9 cellular contexts compared by ENCODE assay signal in the genomic region with DNA sequence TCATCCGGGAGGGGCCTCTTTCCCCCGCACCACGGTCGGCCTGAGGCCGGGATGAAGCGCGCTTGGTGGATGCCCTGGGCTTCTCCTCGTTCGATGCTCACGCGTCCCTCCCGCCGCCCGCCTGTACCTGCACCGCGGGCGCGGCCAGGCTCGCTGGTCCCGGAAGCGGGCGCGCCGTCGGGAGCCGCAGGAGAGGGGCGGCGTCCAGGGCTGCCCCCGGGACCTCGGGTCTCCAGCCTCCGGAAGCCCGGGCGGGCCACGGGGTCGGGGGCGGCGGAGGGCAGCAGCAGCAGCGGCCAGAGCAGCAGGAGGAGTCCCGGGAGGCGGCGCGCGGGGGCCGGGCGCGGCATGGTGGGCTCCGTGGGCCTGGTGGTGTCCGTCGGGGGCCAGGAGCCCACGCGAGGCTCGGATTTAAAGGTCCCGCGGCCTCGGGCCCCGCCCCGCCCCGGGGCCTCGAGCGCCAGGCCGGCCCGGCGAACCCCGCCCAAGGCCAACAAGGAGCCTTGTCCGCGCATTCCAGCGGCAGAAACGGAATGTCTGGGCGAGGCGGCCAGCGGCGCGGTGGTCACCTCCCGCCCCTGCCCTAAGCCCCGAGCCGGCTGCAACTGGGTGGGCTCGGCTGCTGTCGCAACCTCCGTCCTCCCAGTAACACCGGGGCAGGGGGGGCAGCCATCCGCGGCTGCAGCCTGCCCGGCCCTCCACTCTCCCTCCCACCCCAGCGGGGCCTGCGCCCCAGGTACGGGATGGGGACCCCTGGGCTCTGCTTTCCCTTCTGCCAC. TPM values are rescaled to one million over a fixed set of nuclear protein-coding genes. Genes with fewer than 3 reads are reported as not detected.
DNase-seq lines count a peak whose midpoint lies in the region; ATAC-seq, FAIRE-seq and TF ChIP-seq lines count a peak whose summit lies in the region.
"Had no signal": no experiment of that assay in that cellular context is flagged by ENCODE, and none has a peak within 500 bp of the region (broad histone marks: within the 10 kb centered on the region; RNA-seq: fewer than 3 reads in every experiment).

A gene with protein sequence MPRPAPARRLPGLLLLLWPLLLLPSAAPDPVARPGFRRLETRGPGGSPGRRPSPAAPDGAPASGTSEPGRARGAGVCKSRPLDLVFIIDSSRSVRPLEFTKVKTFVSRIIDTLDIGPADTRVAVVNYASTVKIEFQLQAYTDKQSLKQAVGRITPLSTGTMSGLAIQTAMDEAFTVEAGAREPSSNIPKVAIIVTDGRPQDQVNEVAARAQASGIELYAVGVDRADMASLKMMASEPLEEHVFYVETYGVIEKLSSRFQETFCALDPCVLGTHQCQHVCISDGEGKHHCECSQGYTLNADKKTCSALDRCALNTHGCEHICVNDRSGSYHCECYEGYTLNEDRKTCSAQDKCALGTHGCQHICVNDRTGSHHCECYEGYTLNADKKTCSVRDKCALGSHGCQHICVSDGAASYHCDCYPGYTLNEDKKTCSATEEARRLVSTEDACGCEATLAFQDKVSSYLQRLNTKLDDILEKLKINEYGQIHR (minus strand): TSS at position 387 of the 779 bp plus-strand sequence. CDS start 37 bp downstream, at position 350.

- no peaks in the 10 kb centered on the region for H3K36me3 ChIP-seq in GM23248 (ENCODE audit: low read depth)
- no peaks in the 10 kb centered on the region for H3K36me3 ChIP-seq in pancreas

- H3K4me1 ChIP-seq in A549 (peaks cover 27% of the 10 kb centered on the region; the same call in 2 of the 3 replicates), GM23248 (ENCODE audit: insufficient read depth) (no peaks in the 10 kb centered on the region), pancreas (no peaks in the 10 kb centered on the region)

- H3K4me3 ChIP-seq in A549 (peak within 1 kb of the TSS; percentile 65), GM23248 (peak within 1 kb of the TSS; percentile 70), pancreas (peak within 1 kb of the TSS; percentile 37 to 59 (median 45))

- H2AFZ ChIP-seq in GM23248, result peak within 1 kb of the TSS; percentile 95

- peak within 1 kb of the TSS; percentile 71 for H3K9ac ChIP-seq in GM23248

- CTCF ChIA-PET in A549 (lab: Yijun Ruan, JAX), result interaction anchor here (0.6 to 8.6 kb wide), 9 partner anchors 22 to 314 kb away, joined by 4 to 146 read pairs (median 6); no protein-coding TSS in a partner anchor

- TF ChIP-seq RAD21 in A549 (conservative IDR thresholded peaks at IDR 0.05 in 1 of 2, IDR thresholded peaks at IDR 0.05 in 1 of 2), result no peak

- FAIRE-seq in A549 (lab: Jason Lieb, UNC) (no peak), pancreas (lab: Jason Lieb, UNC) (no peak)
- FAIRE-seq: endometrium had no signal

- no peaks in the 10 kb centered on the region for H3K9me2 ChIP-seq in GM23248 (ENCODE audit: insufficient read depth)

- DNase-seq in A549 (ENCODE audit: low read depth in 1 of 2, low spot score in 1 of 2) (peak; percentile 59 to 65), GM23248 (peak; percentile 65), Right ventricle myocardium superior (peak; percentile 59), pancreas (peak; percentile 22 to 73 (median 43)), NCI-H2196 (lab: John Stamatoyannopoulos, UW; ENCODE audit: unreplicated experiment) (no peak)
- DNase-seq in activated T-cell treated with anti-CD3 and anti-CD28 coated beads, Interleukin-2, amount 50 U/mL, for 4 hours, result no peak
- DNase-seq in activated CD4-positive, alpha-beta T cell treated with anti-CD3 and anti-CD28 coated beads, Interleukin-2, amount 50 U/mL, for 1 hour, result no peak

- no peaks in the 10 kb centered on the region for H3F3A ChIP-seq in GM23248 (ENCODE audit: insufficient read depth)

- H3K4me2 ChIP-seq in A549 (peak within 1 kb of the TSS; percentile 84), GM23248 (ENCODE audit: unreplicated experiment) (peak within 1 kb of the TSS; percentile 86)

- no peaks in the 10 kb centered on the region for H3K79me2 ChIP-seq in GM23248 (ENCODE audit: insufficient read depth)

- peaks cover 5% of the 10 kb centered on the region; the same call in 1 of the 2 replicates for H3K27me3 ChIP-seq in GM23248 (replicated peaks; ENCODE audit: insufficient read depth)
- H3K27me3 ChIP-seq in pancreas, result no peaks in the 10 kb centered on the region

- in situ Hi-C loops in GM23248 (cut with MboI), result loop anchor here (5.0 kb wide), 1 partner anchor 80 kb away; no protein-coding TSS in a partner anchor

- ATAC-seq in A549 (peak; percentile 82 to 83), Right ventricle myocardium superior (ENCODE audit: poor library complexity) (peak; percentile 90), pancreas (peak; percentile 71 to 94 (median 82)), GM21360 (IDR thresholded peaks at IDR 0.05; ENCODE audit: unreplicated experiment) (no peak)
- peak; percentile 71 to 73 for ATAC-seq in activated T-cell treated with anti-CD3 and anti-CD28 coated beads, Interleukin-2, amount 50 U/mL, for 4 hours

- H4K20me1 ChIP-seq in GM23248 (ENCODE audit: insufficient read depth), result no peaks in the 10 kb centered on the region

- H3K27me3 Mint-ChIP-seq in activated T-cell treated with anti-CD3 and anti-CD28 coated beads, Interleukin-2, amount 50 U/mL, for 4 hours (ENCODE audit: low read depth), result peaks cover 42% of the 10 kb centered on the region

- TF ChIP-seq CTCF in A549 (IDR thresholded peaks at IDR 0.05) (no peak), pancreas (IDR thresholded peaks at IDR 0.05) (no peak)

- 17% methylated on average over 25 of the region's 86 CpGs for WGBS in A549 (ENCODE audit: missing lambda C conversion rate)
- WGBS in GM23248 (ENCODE audit: low coverage in 1 of 2, low lambda C conversion rate in 2 of 2, missing lambda C conversion rate in 2 of 2), 2 experiments, result 1 to 4% methylated on average over 46 to 75 of the region's 86 CpGs
- WGBS in pancreas, 2 donors, result 2 to 3% methylated on average over 56 to 86 of the region's 86 CpGs

- H3K9me3 ChIP-seq in A549, result peaks cover 10% of the 10 kb centered on the region
- no peaks in the 10 kb centered on the region for H3K9me3 ChIP-seq in GM23248 (ENCODE audit: low read depth)
- no peaks in the 10 kb centered on the region for H3K9me3 ChIP-seq in pancreas

- no peaks in the 10 kb centered on the region for H3K9me3 Mint-ChIP-seq in activated T-cell treated with anti-CD3 and anti-CD28 coated beads, Interleukin-2, amount 50 U/mL, for 4 hours

- no peak for TF ChIP-seq EP300 in A549 (IDR thresholded peaks at IDR 0.05)

- peak within 1 kb of the TSS; percentile 61 for H3K4me3 Mint-ChIP-seq in activated T-cell treated with anti-CD3 and anti-CD28 coated beads, Interleukin-2, amount 50 U/mL, for 4 hours

- peak within 1 kb of the TSS; percentile 84 to 93 for H3K27ac ChIP-seq in A549
- H3K27ac ChIP-seq in GM23248, result no peak within 1 kb of the TSS
- no peak within 1 kb of the TSS for H3K27ac ChIP-seq in pancreas

- H3K4me1 Mint-ChIP-seq in activated T-cell treated with anti-CD3 and anti-CD28 coated beads, Interleukin-2, amount 50 U/mL, for 4 hours (ENCODE audit: low read depth), result peaks cover 9% of the 10 kb centered on the region

- H3K36me3 Mint-ChIP-seq in activated T-cell treated with anti-CD3 and anti-CD28 coated beads, Interleukin-2, amount 50 U/mL, for 4 hours (ENCODE audit: insufficient read depth), result no peaks in the 10 kb centered on the region

- peak; percentile 50; the same call in 1 of the 2 replicates for TF ChIP-seq POLR2A in A549 (IDR thresholded peaks at IDR 0.05; ENCODE audit: low read length)

- POLR2A ChIA-PET in A549 (lab: Yijun Ruan, JAX), result interaction anchor here (0.5 to 1.9 kb wide), 4 partner anchors 23 to 39 kb away, joined by 3 to 9 read pairs (median 5); a partner anchor contains a TSS

- intact Hi-C loops in Right ventricle myocardium superior (cut with DNase I) (loop anchor here (1.0 to 5.0 kb wide), 2 partner anchors 50 to 86 kb away; no protein-coding TSS in a partner anchor), pancreas (cut with DNase I) (no loop called here)

TF ChIP-seq in A549, 52 proteins besides CTCF, POLR2A, EP300 and RAD21 (continues in another document):
- TF ChIP-seq POLR2AphosphoS2 (conservative IDR thresholded peaks at IDR 0.05; ENCODE audit: low read length) (no peak), RCOR1 (IDR thresholded peaks at IDR 0.05; ENCODE audit: low read depth, low read length) (no peak), FOSB (CRISPR knock-in tag; IDR thresholded peaks at IDR 0.05) (no peak), BHLHE40 (IDR thresholded peaks at IDR 0.05; ENCODE audit: low read depth, low read length) (no peak), NR3C1 (IDR thresholded peaks at IDR 0.05) (no peak), EHMT2 (IDR thresholded peaks at IDR 0.05; ENCODE audit: low read depth) (no peak), HOXA7 (CRISPR knock-in tag; IDR thresholded peaks at IDR 0.05) (no peak), NPAS2 (CRISPR knock-in tag; IDR thresholded peaks at IDR 0.05; ENCODE audit: borderline replicate concordance) (no peak), GATA3 (IDR thresholded peaks at IDR 0.05; ENCODE audit: borderline replicate concordance) (0 out of 2 replicates have a peak, but pooled peaks have one; percentile 5)
- TF ChIP-seq, protein P1, sequence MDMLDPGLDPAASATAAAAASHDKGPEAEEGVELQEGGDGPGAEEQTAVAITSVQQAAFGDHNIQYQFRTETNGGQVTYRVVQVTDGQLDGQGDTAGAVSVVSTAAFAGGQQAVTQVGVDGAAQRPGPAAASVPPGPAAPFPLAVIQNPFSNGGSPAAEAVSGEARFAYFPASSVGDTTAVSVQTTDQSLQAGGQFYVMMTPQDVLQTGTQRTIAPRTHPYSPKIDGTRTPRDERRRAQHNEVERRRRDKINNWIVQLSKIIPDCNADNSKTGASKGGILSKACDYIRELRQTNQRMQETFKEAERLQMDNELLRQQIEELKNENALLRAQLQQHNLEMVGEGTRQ (IDR thresholded peaks at IDR 0.05), result no peak
- TF ChIP-seq, protein P2, sequence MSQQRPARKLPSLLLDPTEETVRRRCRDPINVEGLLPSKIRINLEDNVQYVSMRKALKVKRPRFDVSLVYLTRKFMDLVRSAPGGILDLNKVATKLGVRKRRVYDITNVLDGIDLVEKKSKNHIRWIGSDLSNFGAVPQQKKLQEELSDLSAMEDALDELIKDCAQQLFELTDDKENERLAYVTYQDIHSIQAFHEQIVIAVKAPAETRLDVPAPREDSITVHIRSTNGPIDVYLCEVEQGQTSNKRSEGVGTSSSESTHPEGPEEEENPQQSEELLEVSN (IDR thresholded peaks at IDR 0.05; ENCODE audit: borderline replicate concordance, low read depth), result peak; percentile 62

RNA-seq across cellular contexts. Expression of the gene that starts here (rescaled TPM):
- 16.8 and 21.1 TPM in 2 replicates for polyA plus RNA-seq in A549 (2011; rRNA removed)
- polyA plus RNA-seq in A549 (2012; cell fraction: cytosol; rRNA removed), result 10.2 and 11.0 TPM in 2 replicates
- 11.2 and 12.3 TPM in 2 replicates for polyA plus RNA-seq in A549 (2012; cell fraction: nucleus; rRNA removed)
- 11.2 to 17.2 TPM (median 14.2 TPM) in 3 replicates for polyA plus RNA-seq in A549 (2017; fragmentation: RNase III; extraction: RNeasy Plus Mini Kit Qiagen cat#74134 plus additional on column Dnase treatment)
- polyA minus RNA-seq in A549 (2011; rRNA and poly(A)+ RNA removed), result 7.5 and 7.6 TPM in 2 replicates
- 0.25 and 0.54 TPM in 2 replicates for total RNA-seq in GM23248 (2014; rRNA removed; shearing (Covaris generic))
- polyA plus RNA-seq in GM23248 (2016; fragmentation: Nextera tagmentation; extraction: Ambion mirVana), result 1.7 and 2.0 TPM in 2 replicates
- not detected for total RNA-seq in activated T-cell treated with anti-CD3 and anti-CD28 coated beads, Interleukin-2, amount 50 U/mL, for 4 hours
- 0.16 TPM for total RNA-seq in Right ventricle myocardium superior
- total RNA-seq in pancreas, result 1 to 10 TPM in 1 of 6 donors, under 1 TPM in 3, not detected in 2; 0.25 to 3.5 (median 0.52) TPM
- polyA plus RNA-seq in pancreas, result under 1 TPM; 0.23 to 0.54 TPM

Comparison
In these comparisons a context has a peak if more than half of its experiments do, and no peak if none do; other contexts are left out.
1. Peak in ATAC-seq in activated T-cell treated with anti-CD3 and anti-CD28 coated beads, Interleukin-2, amount 50 U/mL, for 4 hours; RNA of the gene not detected or under 1 TPM.
2. Peak in DNase-seq and ATAC-seq in Right ventricle myocardium superior; RNA of the gene not detected or under 1 TPM.
3. DNase-seq: peak in A549 (2 of 2), GM23248 (single experiment) and pancreas (6 of 6); none in activated T-cell treated with anti-CD3 and anti-CD28 coated beads, Interleukin-2, amount 50 U/mL, for 4 hours (single experiment), NCI-H2196 (single experiment) and activated CD4-positive, alpha-beta T cell treated with anti-CD3 and anti-CD28 coated beads, Interleukin-2, amount 50 U/mL, for 1 hour (single experiment).
4. H3K27ac ChIP-seq: peak in A549 (2 of 2); none in GM23248 (single experiment) and pancreas (0 of 4).
5. Peak in every context shown above with its lines, with median percentiles within 50 percentile points of each other: H3K4me3 ChIP-seq.